22 cellular contexts compared by ENCODE assay signal in the genomic region with DNA sequence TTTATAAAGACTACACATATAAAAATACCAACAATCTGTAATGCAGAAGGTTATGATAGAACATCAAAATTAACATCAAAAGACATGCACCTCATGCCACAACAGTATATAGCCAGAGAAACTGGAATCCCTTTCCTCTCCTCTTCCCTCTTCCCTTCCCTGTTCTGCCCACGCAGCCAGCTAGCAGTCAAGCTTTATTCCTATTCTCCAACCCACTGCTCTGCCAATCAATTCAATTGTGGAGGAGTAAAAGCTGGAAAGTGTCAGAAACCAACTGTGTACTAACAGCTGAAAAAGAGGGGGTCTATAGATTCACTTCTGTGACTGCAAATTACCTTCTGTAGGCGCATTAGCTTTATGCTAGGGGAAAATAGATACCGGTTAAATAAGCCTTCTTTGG. TPM values are rescaled to one million over a fixed set of nuclear protein-coding genes. Genes with fewer than 3 reads are reported as not detected.
DNase-seq lines count a peak whose midpoint lies in the region; ATAC-seq, FAIRE-seq and TF ChIP-seq lines count a peak whose summit lies in the region.
"Had no signal": no experiment of that assay in that cellular context is flagged by ENCODE, and none has a peak within 500 bp of the region (broad histone marks: within the 10 kb centered on the region; RNA-seq: fewer than 3 reads in every experiment).

No MANE protein-coding gene starts in this region.

- no peak for ATAC-seq in CD4-positive, CD25-positive, alpha-beta regulatory T cell (ENCODE audit: low read depth in 2 of 2)
- ATAC-seq in GM12878, result peak; percentile 19; the same call in 2 of the 3 replicates
- no peak for ATAC-seq in naive thymus-derived CD4-positive, alpha-beta T cell
- ATAC-seq in HG02571 (IDR thresholded peaks at IDR 0.05; ENCODE audit: unreplicated experiment), result no peak
- ATAC-seq: stimulated activated naive CD8-positive, alpha-beta T cell treated with anti-CD3 and anti-CD28 coated beads, Interleukin-15, Interleukin-2, amounts not matched to agents 100 U/mL and 50 U/mL, for 24 hours; T-cell had no signal

- peaks cover 0 to 2% (median 0%) of the 10 kb centered on the region in 7 donors for H3K9me3 Mint-ChIP-seq in CD4-positive, CD25-positive, alpha-beta regulatory T cell
- H3K9me3 Mint-ChIP-seq in naive thymus-derived CD4-positive, alpha-beta T cell, result peaks cover 0 to 3% (median 0%) of the 10 kb centered on the region in 11 donors
- H3K9me3 Mint-ChIP-seq: T-cell had no signal

- DNase-seq in CD4-positive, CD25-positive, alpha-beta regulatory T cell, result no peak
- DNase-seq in GM12891 (ENCODE audit: insufficient read length, low spot score) (no peak), GM12878 (ENCODE audit: low read depth, low spot score) (no peak), 8988T (no peak), DMS 273 treated with DMSO at 0.1 percent for 48 hours (lab: John Stamatoyannopoulos, UW) (no peak), BE2C (no peak)
- no peak for DNase-seq in naive thymus-derived CD4-positive, alpha-beta T cell
- DNase-seq: activated CD4-positive, alpha-beta T cell treated with anti-CD3 and anti-CD28 coated beads for 36 hours; activated effector memory CD4-positive, alpha-beta T cell treated with Interleukin-2 at 50 U/mL for 16 hours; Calu3; EL; NCI-H1694; NCI-H774; posterior cingulate gyrus; SHP77 treated with DMSO at 0.1 percent for 48 hours; stimulated activated CD4-positive, alpha-beta T cell treated with anti-CD3 and anti-CD28 coated beads, Interleukin-1b, Interleukin-23, amount 100 ng/mL, for 48 hours; stimulated activated naive CD8-positive, alpha-beta T cell treated with anti-CD3 and anti-CD28 coated beads, Interleukin-15, Interleukin-2, amounts not matched to agents 100 U/mL and 50 U/mL, for 24 hours; T-cell had no signal

- no peaks in the 10 kb centered on the region for H3K27me3 ChIP-seq in CD4-positive, CD25-positive, alpha-beta regulatory T cell (ENCODE audit: control insufficient read depth, insufficient read depth, low read length)
- H3K27me3 ChIP-seq in GM12878 (replicated peaks in 1 of 2; ENCODE audit: control insufficient read depth in 2 of 2, insufficient read depth in 2 of 2, low read length in 1 of 2) (no peaks in the 10 kb centered on the region), BE2C (no peaks in the 10 kb centered on the region)
- H3K27me3 ChIP-seq in naive thymus-derived CD4-positive, alpha-beta T cell (ENCODE audit: control insufficient read depth in 2 of 2, insufficient read depth in 2 of 2, low read length in 2 of 2), result no peaks in the 10 kb centered on the region
- H3K27me3 ChIP-seq: dorsolateral prefrontal cortex had no signal

- H3K36me3 Mint-ChIP-seq in CD4-positive, CD25-positive, alpha-beta regulatory T cell, result peaks cover 9% of the 10 kb centered on the region
- peaks cover 4 to 23% (median 18%) of the 10 kb centered on the region in 5 donors for H3K36me3 Mint-ChIP-seq in naive thymus-derived CD4-positive, alpha-beta T cell

- peak overlapping the region; percentile 26 for H3K4me3 ChIP-seq in CD4-positive, CD25-positive, alpha-beta regulatory T cell (ENCODE audit: low read depth, low read length)
- H3K4me3 ChIP-seq in GM12878 (no peak overlapping the region), BE2C (ENCODE audit: low read depth, low read length) (no peak overlapping the region)
- no peak overlapping the region for H3K4me3 ChIP-seq in naive thymus-derived CD4-positive, alpha-beta T cell (ENCODE audit: low read length)
- H3K4me3 ChIP-seq: lung had no signal

- POLR2A ChIA-PET in GM12878 (lab: Charles Lee), result interaction anchor here (0.8 to 2.1 kb wide), 4 partner anchors 12 to 63 kb away, joined by 3 to 7 read pairs (median 4); no protein-coding TSS in a partner anchor
- POLR2A ChIA-PET in naive thymus-derived CD4-positive, alpha-beta T cell (lab: Charles Lee), result no interaction called here

- WGBS in GM12878 (ENCODE audit: insufficient coverage, insufficient replicate concordance, low lambda C conversion rate, missing lambda C conversion rate), result 64% methylated on average over 3 of the region's 3 CpGs

- TF ChIP-seq EP300 in GM12878 (IDR thresholded peaks at IDR 0.05; ENCODE audit: borderline replicate concordance in 1 of 2, control insufficient read depth in 1 of 2, low read depth in 2 of 2, low read length in 2 of 2), result no peak

- no peaks in the 10 kb centered on the region for H3K9me3 ChIP-seq in CD4-positive, CD25-positive, alpha-beta regulatory T cell (ENCODE audit: control insufficient read depth in 2 of 2, low read length in 2 of 2)
- peaks cover 2% of the 10 kb centered on the region; the same call in 2 of the 3 replicates for H3K9me3 ChIP-seq in GM12878 (replicated peaks; ENCODE audit: control insufficient read depth, insufficient read depth, low read length)
- H3K9me3 ChIP-seq in naive thymus-derived CD4-positive, alpha-beta T cell (ENCODE audit: control insufficient read depth in 2 of 3, low read length in 3 of 3), result no peaks in the 10 kb centered on the region
- no peaks in the 10 kb centered on the region for H3K9me3 ChIP-seq in BE2C

- peaks cover 11% of the 10 kb centered on the region for H3K36me3 ChIP-seq in CD4-positive, CD25-positive, alpha-beta regulatory T cell (ENCODE audit: control insufficient read depth, insufficient read depth, low read length)
- peaks cover 0 to 9% of the 10 kb centered on the region in 2 experiments; a peak in 2 of 4 replicates for H3K36me3 ChIP-seq in GM12878 (ENCODE audit: control insufficient read depth in 2 of 2, insufficient read depth in 2 of 2, low read length in 1 of 2)
- no peaks in the 10 kb centered on the region for H3K36me3 ChIP-seq in naive thymus-derived CD4-positive, alpha-beta T cell (ENCODE audit: control insufficient read depth in 2 of 3, insufficient read depth in 3 of 3, low read length in 3 of 3)
- no peaks in the 10 kb centered on the region for H3K36me3 ChIP-seq in BE2C

- CTCF ChIA-PET in GM12878 (lab: Yijun Ruan, JAX), result interaction anchor here (0.9 to 2.1 kb wide), 5 partner anchors 9 to 118 kb away, joined by 3 to 8 read pairs (median 3); no protein-coding TSS in a partner anchor
- CTCF ChIA-PET in naive thymus-derived CD4-positive, alpha-beta T cell (lab: Charles Lee), result interaction anchor here (0.6 kb wide), 1 partner anchor 42 kb away, joined by 3 read pairs; no protein-coding TSS in a partner anchor

- TF ChIP-seq POLR2A in GM12891 (IDR thresholded peaks at IDR 0.05; ENCODE audit: low read depth, low read length) (no peak), GM12878 (IDR thresholded peaks at IDR 0.05; ENCODE audit: low read depth, low read length) (no peak)

- H3K4me3 Mint-ChIP-seq in CD4-positive, CD25-positive, alpha-beta regulatory T cell, result peak overlapping the region; percentile 4 to 75 (median 50)
- peak overlapping the region in 8 of 10 donors; percentile 6 to 69 (median 44) for H3K4me3 Mint-ChIP-seq in naive thymus-derived CD4-positive, alpha-beta T cell
- H3K4me3 Mint-ChIP-seq: activated CD4-positive, alpha-beta T cell treated with anti-CD3 and anti-CD28 coated beads for 36 hours; type B pancreatic cell had no signal

- H2AFZ ChIP-seq in GM12878 (ENCODE audit: control insufficient read depth, low read depth, low read length), result no peak overlapping the region

- H3K4me1 Mint-ChIP-seq in CD4-positive, CD25-positive, alpha-beta regulatory T cell, result peaks cover 52 to 78% (median 59%) of the 10 kb centered on the region in 4 donors
- H3K4me1 Mint-ChIP-seq in naive thymus-derived CD4-positive, alpha-beta T cell, result peaks cover 44 to 88% (median 78%) of the 10 kb centered on the region in 7 donors

- H3K9ac ChIP-seq in GM12878 (ENCODE audit: control insufficient read depth, insufficient read depth, low read length), result no peak overlapping the region

- TF ChIP-seq CTCF in GM12878 (IDR thresholded peaks at IDR 0.05 in 2 of 3, conservative IDR thresholded peaks at IDR 0.05 in 1 of 3; ENCODE audit: control insufficient read depth in 2 of 3, extremely low read depth in 1 of 3, insufficient read depth in 1 of 3, low read depth in 3 of 3, low read length in 3 of 3) (no peak), BE2C (IDR thresholded peaks at IDR 0.05; ENCODE audit: low read depth, low read length) (no peak)

- H3K27ac Mint-ChIP-seq in CD4-positive, CD25-positive, alpha-beta regulatory T cell, result peak overlapping the region; percentile 7 to 54 (median 22)
- H3K27ac Mint-ChIP-seq in naive thymus-derived CD4-positive, alpha-beta T cell, result peak overlapping the region in 8 of 9 donors; percentile 1 to 68 (median 20)
- H3K27ac Mint-ChIP-seq: type B pancreatic cell had no signal

- no peak for TF ChIP-seq RAD21 in GM12878 (IDR thresholded peaks at IDR 0.05; ENCODE audit: insufficient read depth, low read depth, low read length)

- peaks cover 51% of the 10 kb centered on the region for H3K4me1 ChIP-seq in CD4-positive, CD25-positive, alpha-beta regulatory T cell (ENCODE audit: control insufficient read depth, insufficient read depth, low read length, poor library complexity, severe bottlenecking)
- H3K4me1 ChIP-seq in GM12878 (ENCODE audit: control insufficient read depth, insufficient read depth, low read length) (peaks cover 14% of the 10 kb centered on the region), BE2C (no peaks in the 10 kb centered on the region)
- H3K4me1 ChIP-seq in naive thymus-derived CD4-positive, alpha-beta T cell (ENCODE audit: control insufficient read depth in 2 of 2, insufficient read depth in 2 of 2, low read length in 2 of 2), result peaks cover 32% of the 10 kb centered on the region in 2 donors

- H3K27me3 Mint-ChIP-seq in CD4-positive, CD25-positive, alpha-beta regulatory T cell, result no peaks in the 10 kb centered on the region
- H3K27me3 Mint-ChIP-seq in naive thymus-derived CD4-positive, alpha-beta T cell, result no peaks in the 10 kb centered on the region
- H3K27me3 Mint-ChIP-seq: activated CD4-positive, alpha-beta T cell treated with anti-CD3 and anti-CD28 coated beads for 36 hours; T-cell; type B pancreatic cell had no signal

- intact Hi-C loops in GM12878 (cut with micrococcal nuclease; ENCODE audit: unreplicated experiment), result no loop called here
- intact Hi-C loops in naive thymus-derived CD4-positive, alpha-beta T cell (cut with micrococcal nuclease), result loop anchor here in 1 of 2 donors (2.0 kb wide), 1 partner anchor 14 kb away; no protein-coding TSS in a partner anchor

- in situ Hi-C loops in GM12878 (cut with MboI), result no loop called here

- H3K79me2 ChIP-seq in GM12878 (ENCODE audit: control insufficient read depth, insufficient read depth, low read length), result peaks cover 87% of the 10 kb centered on the region

- no peak overlapping the region for H3K27ac ChIP-seq in CD4-positive, CD25-positive, alpha-beta regulatory T cell (ENCODE audit: insufficient read depth, low read length, poor library complexity, severe bottlenecking)
- H3K27ac ChIP-seq in GM12878 (ENCODE audit: control insufficient read depth, insufficient read depth), result peak overlapping the region; percentile 31; the same call in 1 of the 2 replicates
- H3K27ac ChIP-seq in naive thymus-derived CD4-positive, alpha-beta T cell (ENCODE audit: low read depth, low read length), result no peak overlapping the region

- peaks cover 10% of the 10 kb centered on the region for H4K20me1 ChIP-seq in GM12878 (ENCODE audit: control insufficient read depth, insufficient read depth)

- FAIRE-seq in GM12891 (lab: Jason Lieb, UNC), result peak; percentile 60
- no peak for FAIRE-seq in GM12878 (lab: Jason Lieb, UNC)

- no TSS peak for BruUV-seq in GM12878 (replicated peaks; lab: Mats Ljungman, UMichigan)

- RAD21 ChIA-PET in GM12878 (lab: Charles Lee; ENCODE audit: unreplicated experiment), result interaction anchor here (1.4 to 2.0 kb wide), 3 partner anchors 13 to 118 kb away, joined by 5 to 8 read pairs (median 6); no protein-coding TSS in a partner anchor

- SMC1A ChIA-PET in GM12878 (lab: Charles Lee; ENCODE audit: uncharacterized antibody, unreplicated experiment), result interaction anchor here (1.2 to 1.8 kb wide), 4 partner anchors 10 to 119 kb away, joined by 4 to 7 read pairs (median 6); no protein-coding TSS in a partner anchor

- no peak overlapping the region for H3K4me2 ChIP-seq in GM12878 (ENCODE audit: control insufficient read depth, insufficient read depth)

RNA-seq across cellular contexts. Expression of a gene that starts 16.4 kb away (rescaled TPM):
- 121 TPM for total RNA-seq in CD4-positive, CD25-positive, alpha-beta regulatory T cell
- polyA plus RNA-seq in CD4-positive, CD25-positive, alpha-beta regulatory T cell, result 100 to 1,000 TPM in 1 of 4 donors, 10 to 100 TPM in 3; 94.0 to 123 (median 97.6) TPM
- 33.1 TPM for polyA plus RNA-seq in GM12891 (2012; ENCODE audit: low read depth, missing spikeins)
- total RNA-seq in GM12878 (2013; cell fraction: nucleolus; rRNA removed), result 143 TPM in 2 replicates
- total RNA-seq in GM12878 (2014; rRNA removed) (51.1 and 60.9 TPM in 2 replicates), GM12878 (2014; rRNA removed; fragmentation: Illumina TruSeq; extraction: Trizol) (58.4 and 59.1 TPM in 2 replicates), GM12878 (2021) (50.3 and 51.4 TPM in 2 replicates)
- polyA plus RNA-seq in GM12878 (2011; ENCODE audit: low read depth), result 24.0 TPM
- polyA plus RNA-seq in GM12878 (2011; rRNA removed) (31.2 and 40.8 TPM in 2 replicates), GM12878 (2014; fragmentation: Illumina TruSeq; extraction: Trizol) (63.0 and 76.7 TPM in 2 replicates), GM12878 (2014; fragmentation: Nextera tagmentation; extraction: Ambion mirVana) (10 to 100 TPM; 48.7 to 50.3 TPM), GM12878 (2014; rRNA removed) (35.8 and 40.1 TPM in 2 replicates), GM12878 (2016; fragmentation: Nextera tagmentation; extraction: Ambion mirVana) (10 to 100 TPM; 70.4 to 73.2 TPM)
- 17.5 and 17.8 TPM in 2 replicates for polyA plus RNA-seq in GM12878 (2011; cell fraction: cytosol; rRNA removed)
- polyA plus RNA-seq in GM12878 (2011; cell fraction: nucleus; rRNA removed), result 23.9 and 24.0 TPM in 2 replicates
- polyA plus RNA-seq in GM12878 (2012), result 41.1 and 45.6 TPM in 2 replicates
- polyA minus RNA-seq in GM12878 (2011; rRNA and poly(A)+ RNA removed), result 26.3 and 27.4 TPM in 2 replicates
- 12.3 and 13.4 TPM in 2 replicates for polyA minus RNA-seq in GM12878 (2011; cell fraction: cytosol; rRNA and poly(A)+ RNA removed)
- polyA minus RNA-seq in GM12878 (2011; cell fraction: nucleus; rRNA and poly(A)+ RNA removed), result 24.5 and 29.0 TPM in 2 replicates
- 10 to 100 TPM; 61.9 to 73.7 (median 65.4) TPM for total RNA-seq in naive thymus-derived CD4-positive, alpha-beta T cell
- polyA plus RNA-seq in naive thymus-derived CD4-positive, alpha-beta T cell, result 10 to 100 TPM; 66.0 to 71.0 TPM
- polyA plus RNA-seq in BE2C (2012; ENCODE audit: insufficient read depth, insufficient read length, low read depth), result 22.0 TPM
